ENCODE assay signal across 21 cellular contexts in the genomic region with DNA sequence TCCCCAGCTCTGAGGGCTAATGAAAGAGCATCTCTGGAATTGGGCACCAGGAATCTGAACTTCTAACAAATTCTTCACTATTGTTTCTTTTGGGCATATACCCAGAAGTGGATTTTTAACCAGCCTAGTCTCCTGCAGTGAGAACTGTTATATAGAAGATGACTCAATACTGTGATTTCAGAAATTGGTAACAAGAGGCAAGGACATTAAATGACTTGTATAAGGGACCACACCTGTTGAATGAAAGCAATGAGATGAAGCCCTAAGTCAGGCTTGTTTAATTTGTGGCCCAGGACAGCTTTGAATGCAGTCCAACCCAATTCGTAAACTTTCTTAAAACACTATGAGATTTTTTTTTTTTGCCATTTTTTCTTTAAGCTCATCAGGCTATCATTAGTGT. TPM values are rescaled to one million over a fixed set of nuclear protein-coding genes. Genes with fewer than 3 reads are reported as not detected.
DNase-seq lines count a peak whose midpoint lies in the region; ATAC-seq and TF ChIP-seq lines count a peak whose summit lies in the region.
"Had no signal": no experiment of that assay in that cellular context is flagged by ENCODE, and none has a peak within 500 bp of the region (broad histone marks: within the 10 kb centered on the region; RNA-seq: fewer than 3 reads in every experiment).

No MANE protein-coding gene starts in this region.

- peaks cover 42% of the 10 kb centered on the region for H3K4me1 Mint-ChIP-seq in activated T-cell treated with anti-CD3 and anti-CD28 coated beads, Interleukin-2, amount 50 U/mL, for 24 hours (ENCODE audit: low read depth)
- H3K4me1 Mint-ChIP-seq in activated T-helper 2 cell treated with anti-CD3 and anti-CD28 coated beads, Interferon-gamma antibody, Interleukin-2, Interleukin-4, amounts not matched to agents 10 μg/mL and 5 μg/mL and 100 μg/mL, durations not matched to agents 14 hours and 24 hours and 36 hours (ENCODE audit: low read depth), result no peaks in the 10 kb centered on the region
- H3K4me1 Mint-ChIP-seq: H9 had no signal

- H3K9me3 Mint-ChIP-seq in activated T-cell treated with anti-CD3 and anti-CD28 coated beads, Interleukin-2, amount 50 U/mL, for 24 hours, result peaks cover 42% of the 10 kb centered on the region
- H3K9me3 Mint-ChIP-seq in activated T-helper 2 cell treated with anti-CD3 and anti-CD28 coated beads, Interferon-gamma antibody, Interleukin-2, Interleukin-4, amounts not matched to agents 10 μg/mL and 5 μg/mL and 100 μg/mL, durations not matched to agents 14 hours and 24 hours and 36 hours, result peaks cover 69% of the 10 kb centered on the region

- peaks cover 4% of the 10 kb centered on the region; the same call in 1 of the 2 replicates for H3K36me3 ChIP-seq in GM23248 (ENCODE audit: low read depth)
- peaks cover 9% of the 10 kb centered on the region; the same call in 1 of the 2 replicates for H3K36me3 ChIP-seq in PC-3 (ENCODE audit: low read depth, low read length)
- peaks cover 8 to 23% of the 10 kb centered on the region in 2 donors for H3K36me3 ChIP-seq in ascending aorta

- WGBS in GM23248 (ENCODE audit: low coverage in 1 of 2, low lambda C conversion rate in 2 of 2, missing lambda C conversion rate in 2 of 2), 2 experiments, result 93 to 100% methylated on average over 1 of the region's 1 CpG

- DNase-seq in activated T-cell treated with anti-CD3 and anti-CD28 coated beads, Interleukin-2, amount 50 U/mL, for 24 hours, result no peak
- no peak for DNase-seq in activated T-cell treated with anti-CD3 and anti-CD28 coated beads, Interleukin-2, amount 50 U/mL, for 48 hours
- DNase-seq in GM23248 (peak; percentile 15), PC-3 (no peak), fibroblast of the aortic adventitia (ENCODE audit: low read depth) (peak; percentile 12), ascending aorta (ENCODE audit: low spot score in 2 of 2) (no peak)
- DNase-seq in activated T-helper 2 cell treated with anti-CD3 and anti-CD28 coated beads, Interferon-gamma antibody, Interleukin-2, Interleukin-4, amounts not matched to agents 10 μg/mL and 5 μg/mL and 100 μg/mL, durations not matched to agents 14 hours and 24 hours and 36 hours (ENCODE audit: low spot score), result no peak
- no peak for DNase-seq in effector CD8-positive, alpha-beta T cell (lab: John Stamatoyannopoulos, UW)
- DNase-seq: CD8-positive, alpha-beta memory T cell; DMS79; H9; Karpas-422; NCI-H1092 treated with DMSO at 0.1 percent for 48 hours; NCI-H146; NCI-H2029 treated with DMSO at 0.1 percent for 48 hours; NCI-H2171; NCI-H526 had no signal

- H4K20me1 ChIP-seq in GM23248 (ENCODE audit: insufficient read depth) (peaks cover 5% of the 10 kb centered on the region; the same call in 1 of the 2 replicates), PC-3 (ENCODE audit: low read length) (no peaks in the 10 kb centered on the region)

- H3K79me2 ChIP-seq in GM23248 (ENCODE audit: insufficient read depth), result peaks cover 94% of the 10 kb centered on the region
- peaks cover 41% of the 10 kb centered on the region for H3K79me2 ChIP-seq in PC-3 (ENCODE audit: low read length)

- peaks cover 8% of the 10 kb centered on the region; the same call in 1 of the 2 replicates for H3F3A ChIP-seq in GM23248 (ENCODE audit: insufficient read depth)
- H3F3A ChIP-seq in PC-3 (ENCODE audit: low read length, unreplicated experiment), result no peaks in the 10 kb centered on the region

- no peaks in the 10 kb centered on the region for H3K27me3 Mint-ChIP-seq in activated T-cell treated with anti-CD3 and anti-CD28 coated beads, Interleukin-2, amount 50 U/mL, for 24 hours
- no peaks in the 10 kb centered on the region for H3K27me3 Mint-ChIP-seq in activated T-helper 2 cell treated with anti-CD3 and anti-CD28 coated beads, Interferon-gamma antibody, Interleukin-2, Interleukin-4, amounts not matched to agents 10 μg/mL and 5 μg/mL and 100 μg/mL, durations not matched to agents 14 hours and 24 hours and 36 hours (ENCODE audit: low read depth)
- H3K27me3 Mint-ChIP-seq: CD8-positive, alpha-beta memory T cell; IgD-negative memory B cell had no signal

- no TSS peak for BruUV-seq in PC-3 (replicated peaks; lab: Mats Ljungman, UMichigan)

- H3K4me3 ChIP-seq in GM23248 (no peak overlapping the region), PC-3 (ENCODE audit: low read length) (no peak overlapping the region), fibroblast of the aortic adventitia (ENCODE audit: low read depth, low read length) (no peak overlapping the region), ascending aorta (no peak overlapping the region)
- H3K4me3 ChIP-seq: A549; BLaER1 treated with 17β-estradiol and CSF1 and Interleukin-3, amounts not matched to agents 10 nM and 100 nM had no signal

- H3K9me2 ChIP-seq in GM23248 (ENCODE audit: insufficient read depth), result no peaks in the 10 kb centered on the region
- H3K9me2 ChIP-seq in PC-3 (replicated peaks; ENCODE audit: low read length), result no peaks in the 10 kb centered on the region

- POLR2A ChIA-PET in PC-3 (lab: Charles Lee; ENCODE audit: unreplicated experiment), result no interaction called here

- H3K4me1 ChIP-seq in GM23248 (ENCODE audit: insufficient read depth), result no peaks in the 10 kb centered on the region
- no peaks in the 10 kb centered on the region for H3K4me1 ChIP-seq in PC-3 (ENCODE audit: insufficient read depth, low read length)
- H3K4me1 ChIP-seq in ascending aorta, result no peaks in the 10 kb centered on the region
- H3K4me1 ChIP-seq: A549; BLaER1 treated with 17β-estradiol and CSF1 and Interleukin-3, amounts not matched to agents 10 nM and 100 nM had no signal

- no peak overlapping the region for H3K4me3 Mint-ChIP-seq in activated T-cell treated with anti-CD3 and anti-CD28 coated beads, Interleukin-2, amount 50 U/mL, for 24 hours
- no peak overlapping the region for H3K4me3 Mint-ChIP-seq in activated T-helper 2 cell treated with anti-CD3 and anti-CD28 coated beads, Interferon-gamma antibody, Interleukin-2, Interleukin-4, amounts not matched to agents 10 μg/mL and 5 μg/mL and 100 μg/mL, durations not matched to agents 14 hours and 24 hours and 36 hours (ENCODE audit: low read depth)
- H3K4me3 Mint-ChIP-seq: CD8-positive, alpha-beta memory T cell; H9; IgD-negative memory B cell had no signal

- H3K27ac ChIP-seq in GM23248 (no peak overlapping the region), PC-3 (ENCODE audit: low read length) (no peak overlapping the region), ascending aorta (no peak overlapping the region)
- H3K27ac ChIP-seq: A549; BLaER1 treated with 17β-estradiol and CSF1 and Interleukin-3, amounts not matched to agents 10 nM and 100 nM had no signal

- in situ Hi-C loops in GM23248 (cut with MboI), result no loop called here

- intact Hi-C loops in PC-3 (cut with micrococcal nuclease), result no loop called here
- intact Hi-C loops in activated T-helper 2 cell treated with anti-CD3 and anti-CD28 coated beads, Interferon-gamma antibody, Interleukin-2, Interleukin-4, amounts not matched to agents 10 μg/mL and 5 μg/mL and 100 μg/mL, durations not matched to agents 14 hours and 24 hours and 36 hours (cut with micrococcal nuclease), result no loop called here
- intact Hi-C loops in ascending aorta (cut with DNase I), result no loop called here

- CTCF ChIA-PET in PC-3 (lab: Charles Lee), result no interaction called here

- H3K9me3 ChIP-seq in GM23248 (ENCODE audit: low read depth) (no peaks in the 10 kb centered on the region), PC-3 (ENCODE audit: low read length) (no peaks in the 10 kb centered on the region), ascending aorta (peaks cover 13 to 40% of the 10 kb centered on the region in 2 donors)

- H3K27ac Mint-ChIP-seq in activated T-cell treated with anti-CD3 and anti-CD28 coated beads, Interleukin-2, amount 50 U/mL, for 24 hours, result peak overlapping the region; percentile 79
- no peak overlapping the region for H3K27ac Mint-ChIP-seq in activated T-helper 2 cell treated with anti-CD3 and anti-CD28 coated beads, Interferon-gamma antibody, Interleukin-2, Interleukin-4, amounts not matched to agents 10 μg/mL and 5 μg/mL and 100 μg/mL, durations not matched to agents 14 hours and 24 hours and 36 hours
- H3K27ac Mint-ChIP-seq: H9 had no signal

- H3K4me2 ChIP-seq in GM23248 (ENCODE audit: unreplicated experiment) (no peak overlapping the region), PC-3 (ENCODE audit: low read length) (no peak overlapping the region)
- H3K4me2 ChIP-seq: A549; BLaER1 treated with 17β-estradiol and CSF1 and Interleukin-3, amounts not matched to agents 10 nM and 100 nM had no signal

- ATAC-seq in PC-3, result 0 out of 2 replicates have a peak, but pooled peaks have one; percentile 24
- ATAC-seq: A549, Panc1 had no signal

- no peak overlapping the region for H2AFZ ChIP-seq in GM23248
- H2AFZ ChIP-seq in PC-3 (ENCODE audit: low read length), result no peak overlapping the region

- TF ChIP-seq CTCF in PC-3 (conservative IDR thresholded peaks at IDR 0.05; ENCODE audit: low read depth, low read length) (no peak), fibroblast of the aortic adventitia (IDR thresholded peaks at IDR 0.05; ENCODE audit: insufficient read depth, low read length) (no peak), ascending aorta (IDR thresholded peaks at IDR 0.05) (no peak)

- H3K27me3 ChIP-seq in GM23248 (replicated peaks; ENCODE audit: insufficient read depth) (no peaks in the 10 kb centered on the region), PC-3 (ENCODE audit: low read length) (no peaks in the 10 kb centered on the region), ascending aorta (no peaks in the 10 kb centered on the region)
- H3K27me3 ChIP-seq: BLaER1 treated with 17β-estradiol and CSF1 and Interleukin-3, amounts not matched to agents 10 nM and 100 nM had no signal

- no peak overlapping the region for H3K9ac ChIP-seq in GM23248
- no peak overlapping the region for H3K9ac ChIP-seq in PC-3 (ENCODE audit: low read length)
- H3K9ac ChIP-seq: BLaER1 treated with 17β-estradiol and CSF1 and Interleukin-3, amounts not matched to agents 10 nM and 100 nM had no signal

- peaks cover 94% of the 10 kb centered on the region for H3K36me3 Mint-ChIP-seq in activated T-cell treated with anti-CD3 and anti-CD28 coated beads, Interleukin-2, amount 50 U/mL, for 24 hours (ENCODE audit: low read depth)
- peaks cover 83% of the 10 kb centered on the region for H3K36me3 Mint-ChIP-seq in activated T-helper 2 cell treated with anti-CD3 and anti-CD28 coated beads, Interferon-gamma antibody, Interleukin-2, Interleukin-4, amounts not matched to agents 10 μg/mL and 5 μg/mL and 100 μg/mL, durations not matched to agents 14 hours and 24 hours and 36 hours (ENCODE audit: low read depth)

RNA-seq across cellular contexts. Expression of gene EPC2, which starts 57.9 kb away (rescaled TPM):
- total RNA-seq in GM23248 (2014; rRNA removed; shearing (Covaris generic)), result 15.4 and 20.0 TPM in 2 replicates
- polyA plus RNA-seq in GM23248 (2016; fragmentation: Nextera tagmentation; extraction: Ambion mirVana), result 4.2 TPM in 2 replicates
- total RNA-seq in PC-3 (2014; rRNA removed) (16.8 and 20.6 TPM in 2 replicates), fibroblast of the aortic adventitia (ENCODE audit: low replicate concordance) (22.4 and 31.7 TPM in 2 replicates), ascending aorta (6.5 TPM)
- total RNA-seq in activated T-helper 2 cell treated with anti-CD3 and anti-CD28 coated beads, Interferon-gamma antibody, Interleukin-2, Interleukin-4, amounts not matched to agents 10 μg/mL and 5 μg/mL and 100 μg/mL, durations not matched to agents 14 hours and 24 hours and 36 hours, result 24.6 and 25.4 TPM in 2 replicates

Comparison
In these comparisons a context has a peak if more than half of its experiments do, and no peak if none do; other contexts are left out.
1. DNase-seq: peak in GM23248 (single experiment) and fibroblast of the aortic adventitia (single experiment); none in activated T-cell treated with anti-CD3 and anti-CD28 coated beads, Interleukin-2, amount 50 U/mL, for 24 hours (single experiment), activated T-cell treated with anti-CD3 and anti-CD28 coated beads, Interleukin-2, amount 50 U/mL, for 48 hours (0 of 2), PC-3 (single experiment), activated T-helper 2 cell treated with anti-CD3 and anti-CD28 coated beads, Interferon-gamma antibody, Interleukin-2, Interleukin-4, amounts not matched to agents 10 μg/mL and 5 μg/mL and 100 μg/mL, durations not matched to agents 14 hours and 24 hours and 36 hours (single experiment), effector CD8-positive, alpha-beta T cell (single experiment) and ascending aorta (0 of 2).